ENCODE assay signal across 31 cellular contexts in genomic region chr6:109052852-109053251, GRCh38. TPM values are rescaled to one million over a fixed set of nuclear protein-coding genes. Genes with fewer than 3 reads are reported as not detected.
A peak's percentile ranks its signal among the peaks of the same experiment; 100 is the strongest.
DNase-seq lines count a peak whose midpoint lies in the region; ATAC-seq, FAIRE-seq and TF ChIP-seq lines count a peak whose summit lies in the region.
"Had no signal": no experiment of that assay in that cellular context is flagged by ENCODE, and none has a peak within 500 bp of the region (broad histone marks: within the 10 kb centered on the region; RNA-seq: fewer than 3 reads in every experiment).

No MANE protein-coding gene starts in this region.

- peaks cover 24 to 33% of the 10 kb centered on the region in 2 donors for H3K4me1 Mint-ChIP-seq in stimulated activated naive B cell treated with anti-CD40 and anti-IgM and Interleukin-4, amounts not matched to agents 10 μg/mL and 1 μg/mL and 100 μg/mL, for 72 hours

- H3K79me2 ChIP-seq in MM.1S (ENCODE audit: low read length) = peaks cover 86% of the 10 kb centered on the region
- H3K79me2 ChIP-seq in osteoblast (ENCODE audit: insufficient read depth, low read length) = no peaks in the 10 kb centered on the region

- H3K4me2 ChIP-seq in MM.1S (ENCODE audit: low read depth, low read length) = peak overlapping the region; percentile 76
- H3K4me2 ChIP-seq in osteoblast (ENCODE audit: insufficient read depth, low read length) = no peak overlapping the region

- H3K4me3 ChIP-seq in MM.1S (ENCODE audit: low read length) (0 out of 2 replicates have a peak overlapping the region, but pooled peaks have one; percentile 1), WERI-Rb-1 (ENCODE audit: low read depth, low read length) (no peak overlapping the region), osteoblast (ENCODE audit: insufficient read depth, low read length) (no peak overlapping the region)
- H3K4me3 ChIP-seq: prostate gland, sigmoid colon, SK-N-MC, tibial nerve had no signal

- TF ChIP-seq CTCF in MM.1S (IDR thresholded peaks at IDR 0.05; ENCODE audit: low read length) (no peak), WERI-Rb-1 (IDR thresholded peaks at IDR 0.05; ENCODE audit: low read depth, low read length) (no peak), osteoblast (IDR thresholded peaks at IDR 0.05; ENCODE audit: extremely low read depth, low read depth, low read length) (no peak)

- peak overlapping the region; percentile 2 for H3K27ac Mint-ChIP-seq in stimulated activated naive B cell treated with anti-CD40 and anti-IgM and Interleukin-4, amounts not matched to agents 10 μg/mL and 1 μg/mL and 100 μg/mL, for 72 hours
- H3K27ac Mint-ChIP-seq: CD14-positive monocyte; effector memory CD8-positive, alpha-beta T cell had no signal

- no peak overlapping the region for H2AFZ ChIP-seq in MM.1S (ENCODE audit: low read length)
- H2AFZ ChIP-seq in osteoblast (ENCODE audit: low read length) = no peak overlapping the region

- no peaks in the 10 kb centered on the region for H3K9me3 ChIP-seq in MM.1S (replicated peaks; ENCODE audit: insufficient read depth, low read length)
- H3K9me3 ChIP-seq in WERI-Rb-1 (ENCODE audit: severe bottlenecking) = no peaks in the 10 kb centered on the region
- no peaks in the 10 kb centered on the region for H3K9me3 ChIP-seq in osteoblast (ENCODE audit: low read depth, low read length)
- H3K9me3 ChIP-seq: prostate gland, sigmoid colon, tibial nerve had no signal

- H3K27ac ChIP-seq in MM.1S (ENCODE audit: low read length) (no peak overlapping the region), WERI-Rb-1 (peak overlapping the region; percentile 59), osteoblast (ENCODE audit: low read depth, low read length) (no peak overlapping the region)
- H3K27ac ChIP-seq: prostate gland, sigmoid colon, tibial nerve had no signal

- H3K36me3 ChIP-seq in MM.1S (replicated peaks; ENCODE audit: insufficient read depth, low read length) (no peaks in the 10 kb centered on the region), WERI-Rb-1 (no peaks in the 10 kb centered on the region), osteoblast (ENCODE audit: insufficient read depth, low read length) (no peaks in the 10 kb centered on the region)
- H3K36me3 ChIP-seq: prostate gland, sigmoid colon, tibial nerve had no signal

- H4K20me1 ChIP-seq in MM.1S (ENCODE audit: insufficient read depth, low read length) (no peaks in the 10 kb centered on the region), osteoblast (ENCODE audit: insufficient read depth, low read length) (no peaks in the 10 kb centered on the region)

- H3K36me3 Mint-ChIP-seq in stimulated activated naive B cell treated with anti-CD40 and anti-IgM and Interleukin-4, amounts not matched to agents 10 μg/mL and 1 μg/mL and 100 μg/mL, for 72 hours = peaks cover 3% of the 10 kb centered on the region in 2 donors

- H3K9ac ChIP-seq in MM.1S (ENCODE audit: low read length) = no peak overlapping the region

- DNase-seq in NCI-H146 treated with DMSO at 0.1 percent for 48 hours (lab: John Stamatoyannopoulos, UW; ENCODE audit: unreplicated experiment) (peak; percentile 14), NCI-H146 (lab: John Stamatoyannopoulos, UW) (no peak), MM.1S (no peak), WERI-Rb-1 (no peak), NCI-H526 treated with DMSO at 0.1 percent for 48 hours (lab: John Stamatoyannopoulos, UW) (no peak), osteoblast (ENCODE audit: insufficient read length, low spot score, missing footprints) (no peak), H54 (ENCODE audit: insufficient read length, low spot score) (no peak)
- DNase-seq in stimulated activated naive B cell treated with anti-CD40 and anti-IgM and Interleukin-4, amounts not matched to agents 10 μg/mL and 1 μg/mL and 100 μg/mL, for 72 hours = no peak
- DNase-seq: 8988T; activated CD4-positive, CD25-positive, alpha-beta regulatory T cell; activated naive CD4-positive, alpha-beta T cell; activated T-cell treated with anti-CD3 and anti-CD28 coated beads, Interleukin-2, amount 50 U/mL, for 48 hours; central memory CD4-positive, alpha-beta T cell; cortex of kidney; effector memory CD8-positive, alpha-beta T cell; EL; H9; Karpas-422; left ventricle myocardium superior; NCI-H1436; NCI-H226; NCI-H774; sigmoid colon; stimulated activated CD4-positive, alpha-beta T cell treated with anti-CD3 and anti-CD28 coated beads, Interleukin-12 subunit alpha, Interleukin-12 subunit beta, amount 100 ng/mL, for 4 hours; stimulated activated CD4-positive, alpha-beta T cell treated with anti-CD3 and anti-CD28 coated beads, Interleukin-2, amount 100 ng/mL, for 48 hours; T-helper 1 cell had no signal

- H3K4me1 ChIP-seq in MM.1S (ENCODE audit: low read length) = peaks cover 46% of the 10 kb centered on the region
- no peaks in the 10 kb centered on the region for H3K4me1 ChIP-seq in osteoblast (ENCODE audit: insufficient read depth, low read length)
- H3K4me1 ChIP-seq: prostate gland had no signal

- peaks cover 4% of the 10 kb centered on the region in 2 donors for H3K9me3 Mint-ChIP-seq in stimulated activated naive B cell treated with anti-CD40 and anti-IgM and Interleukin-4, amounts not matched to agents 10 μg/mL and 1 μg/mL and 100 μg/mL, for 72 hours
- H3K9me3 Mint-ChIP-seq: effector memory CD8-positive, alpha-beta T cell had no signal

- no peak for FAIRE-seq in H54 (lab: Jason Lieb, UNC)
- FAIRE-seq: HepG2 had no signal

- no peaks in the 10 kb centered on the region for H3K9me2 ChIP-seq in MM.1S (replicated peaks; ENCODE audit: insufficient read depth, low read length)

- no peaks in the 10 kb centered on the region for H3K27me3 Mint-ChIP-seq in stimulated activated naive B cell treated with anti-CD40 and anti-IgM and Interleukin-4, amounts not matched to agents 10 μg/mL and 1 μg/mL and 100 μg/mL, for 72 hours
- H3K27me3 Mint-ChIP-seq: effector memory CD8-positive, alpha-beta T cell had no signal

- no peak for TF ChIP-seq POLR2A in H54 (IDR thresholded peaks at IDR 0.05; ENCODE audit: low read depth, low read length)

- H3K4me3 Mint-ChIP-seq in stimulated activated naive B cell treated with anti-CD40 and anti-IgM and Interleukin-4, amounts not matched to agents 10 μg/mL and 1 μg/mL and 100 μg/mL, for 72 hours = no peak overlapping the region
- H3K4me3 Mint-ChIP-seq: CD14-positive monocyte; effector memory CD8-positive, alpha-beta T cell; H9 had no signal

- no peaks in the 10 kb centered on the region; the same call in 1 of the 2 replicates for H3F3A ChIP-seq in MM.1S (ENCODE audit: insufficient read depth, low read length)

- H3K27me3 ChIP-seq in MM.1S (replicated peaks; ENCODE audit: insufficient read depth, low read length) = peaks cover 3% of the 10 kb centered on the region; the same call in 1 of the 2 replicates
- no peaks in the 10 kb centered on the region for H3K27me3 ChIP-seq in WERI-Rb-1 (ENCODE audit: insufficient read depth, low read depth, severe bottlenecking)
- no peaks in the 10 kb centered on the region for H3K27me3 ChIP-seq in osteoblast (ENCODE audit: insufficient read depth, low read length)
- H3K27me3 ChIP-seq: sigmoid colon, tibial nerve had no signal

- no peak for ATAC-seq in stimulated activated naive B cell treated with anti-CD40 and anti-IgM and Interleukin-4, amounts not matched to agents 10 μg/mL and 1 μg/mL and 100 μg/mL, for 72 hours (replicated peaks)
- ATAC-seq: effector memory CD8-positive, alpha-beta T cell; HepG2; left ventricle myocardium superior had no signal

RNA-seq across cellular contexts. Expression of gene SESN1, which starts 41.8 kb away (rescaled TPM):
- 26.1 and 30.4 TPM in 2 replicates for total RNA-seq in osteoblast

RNA-seq across cellular contexts. Expression of gene CEP57L1, which starts 42.5 kb away (rescaled TPM):
- 17.7 and 23.6 TPM in 2 replicates for total RNA-seq in osteoblast
